In the genomic region with DNA sequence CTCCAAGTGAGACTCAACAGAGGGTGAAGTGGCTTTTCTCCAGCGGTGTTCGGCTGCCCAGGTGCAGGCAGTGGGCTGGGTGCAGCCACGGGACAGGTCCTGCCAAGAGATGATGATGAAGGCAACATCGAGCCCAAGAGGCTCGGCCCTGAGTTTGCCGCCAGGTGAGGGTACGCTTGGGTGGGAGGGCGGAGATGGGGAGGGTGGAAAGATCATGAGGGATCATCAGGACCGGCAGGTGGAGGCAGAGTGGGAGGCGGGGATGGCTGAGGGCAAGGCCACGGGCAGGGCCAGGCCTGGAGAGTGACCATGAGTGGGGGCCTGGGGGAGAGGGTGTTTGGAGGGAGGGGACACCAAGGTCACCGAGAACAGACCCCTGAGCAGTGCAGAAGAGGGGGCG, we compare ENCODE assay signal across 15 cellular contexts. TPM values are rescaled to one million over a fixed set of nuclear protein-coding genes. Genes with fewer than 3 reads are reported as not detected.
"Had no signal": no experiment of that assay in that cellular context is flagged by ENCODE, and none has a peak within 500 bp of the region (broad histone marks: within the 10 kb centered on the region; RNA-seq: fewer than 3 reads in every experiment).

No MANE protein-coding gene starts in this region.

- H3K36me3 Mint-ChIP-seq: naive thymus-derived CD4-positive, alpha-beta T cell had no signal

- DNase-seq: cerebellar nuclear complex had no signal

- H3K4me3 Mint-ChIP-seq: dendritic cell treated with granulocyte-macrophage colony-stimulating factor and Interleukin-4, amounts not matched to agents 40 ng/mL and 50 ng/mL, for 4 days; nephron progenitor cell had no signal

- H3K9me3 ChIP-seq: esophagus squamous epithelium, upper lobe of left lung, vagina had no signal

- H3K9me3 Mint-ChIP-seq: dendritic cell treated with granulocyte-macrophage colony-stimulating factor and Interleukin-4, amounts not matched to agents 40 ng/mL and 50 ng/mL, for 4 days; effector memory CD8-positive, alpha-beta T cell had no signal

- H3K4me2 ChIP-seq: hepatocyte, smooth muscle cell had no signal

- H3K36me3 ChIP-seq: esophagus squamous epithelium, right atrium auricular region, upper lobe of left lung, vagina had no signal

- H3K27ac ChIP-seq: epithelial cell of prostate, esophagus squamous epithelium, hepatocyte, right atrium auricular region, upper lobe of left lung, vagina had no signal

- FAIRE-seq: colon had no signal

- H3K4me3 ChIP-seq: esophagus squamous epithelium, hepatocyte, right atrium auricular region, smooth muscle cell, upper lobe of left lung, vagina had no signal

- H3K27me3 ChIP-seq: hepatocyte, right atrium auricular region, upper lobe of left lung, vagina had no signal

- H3K27ac Mint-ChIP-seq: dendritic cell treated with granulocyte-macrophage colony-stimulating factor and Interleukin-4, amounts not matched to agents 40 ng/mL and 50 ng/mL, for 4 days; nephron progenitor cell had no signal

RNA-seq across cellular contexts. Expression of gene AMZ1, which starts 17.8 kb away (rescaled TPM):
- total RNA-seq: hepatocyte, lung microvascular endothelial cell, pulmonary artery endothelial cell had no signal
